Comparison of ENCODE assay signal across 7 cellular contexts in genomic region chr10:102669206-102670064, GRCh38. TPM values are rescaled to one million over a fixed set of nuclear protein-coding genes. Genes with fewer than 3 reads are reported as not detected.
A peak's percentile ranks its signal among the peaks of the same experiment; 100 is the strongest.
DNase-seq lines count a peak whose midpoint lies in the region; ATAC-seq and TF ChIP-seq lines count a peak whose summit lies in the region.

No MANE protein-coding gene starts in this region.

- H3K4me1 ChIP-seq in right cardiac atrium (ENCODE audit: control insufficient read depth, insufficient read depth, low read length) (peaks cover 12% of the 10 kb centered on the region), thymus (ENCODE audit: control insufficient read depth, insufficient read depth, low read length) (peaks cover 53% of the 10 kb centered on the region), colonic mucosa (peaks cover 6% of the 10 kb centered on the region)

- H3K27me3 ChIP-seq in right cardiac atrium (ENCODE audit: control insufficient read depth, insufficient read depth) (no peaks in the 10 kb centered on the region), thymus (ENCODE audit: control insufficient read depth, insufficient read depth) (no peaks in the 10 kb centered on the region), colonic mucosa (no peaks in the 10 kb centered on the region)

- intact Hi-C loops in right cardiac atrium (cut with DNase I) (loop anchor here in 1 of 4 donors (5.0 kb wide), 1 partner anchor 43 kb away; the partner anchor contains the start of genes ARL3 and SFXN2), colonic mucosa (cut with DNase I) (no loop called here)

- no peak for TF ChIP-seq CTCF in colonic mucosa (IDR thresholded peaks at IDR 0.05)

- H3K9me3 ChIP-seq in right cardiac atrium (ENCODE audit: control insufficient read depth, low read length) (no peaks in the 10 kb centered on the region), thymus (ENCODE audit: control insufficient read depth) (no peaks in the 10 kb centered on the region), colonic mucosa (no peaks in the 10 kb centered on the region)

- DNase-seq in HCEC 1CT (peak; percentile 53), T1000 (lab: John Stamatoyannopoulos, UW) (peak; percentile 35), right cardiac atrium (peak; percentile 57 to 78 (median 76)), NCI-H2081 treated with DMSO at 0.1 percent for 48 hours (lab: John Stamatoyannopoulos, UW) (no peak), colonic mucosa (no peak), GOT3 (lab: John Stamatoyannopoulos, UW) (no peak)

- peak overlapping the region; percentile 88 for H3K27ac ChIP-seq in right cardiac atrium (ENCODE audit: low read length)
- H3K27ac ChIP-seq in thymus (ENCODE audit: low read depth), result peak overlapping the region; percentile 55
- H3K27ac ChIP-seq in colonic mucosa, result no peak overlapping the region

- no peaks in the 10 kb centered on the region for H3K36me3 ChIP-seq in thymus (ENCODE audit: control insufficient read depth, insufficient read depth)
- H3K36me3 ChIP-seq in colonic mucosa, result no peaks in the 10 kb centered on the region

- peak; percentile 73 for ATAC-seq in right cardiac atrium

- peak overlapping the region in 1 of 2 donors; percentile 55 for H3K9ac ChIP-seq in colonic mucosa (ENCODE audit: low read depth in 2 of 2, low read length in 2 of 2)

- WGBS in right cardiac atrium, result 60% methylated on average over 7 of the region's 7 CpGs
- WGBS in thymus, result 92% methylated on average over 7 of the region's 7 CpGs

- H3K4me3 ChIP-seq in right cardiac atrium (ENCODE audit: low read length) (no peak overlapping the region), thymus (ENCODE audit: low read length) (no peak overlapping the region), colonic mucosa (no peak overlapping the region)

RNA-seq across cellular contexts. Expression of gene TRIM8, which starts 25.2 kb away (rescaled TPM):
- total RNA-seq in right cardiac atrium (100 to 1,000 TPM; 104 to 120 (median 109) TPM), colonic mucosa (10 to 100 TPM; 64.9 to 79.6 TPM)
- polyA plus RNA-seq in right cardiac atrium (71.4 TPM), thymus (65.5 TPM)

RNA-seq across cellular contexts. Expression of gene ARL3, which starts 44.8 kb away (rescaled TPM):
- total RNA-seq in right cardiac atrium (10 to 100 TPM; 13.0 to 18.3 (median 14.9) TPM), colonic mucosa (1 to 10 TPM; 4.8 to 5.6 TPM)
- polyA plus RNA-seq in right cardiac atrium (16.3 TPM), thymus (8.3 TPM)

RNA-seq across cellular contexts. Expression of gene SFXN2, which starts 45.0 kb away (rescaled TPM):
- 1 to 10 TPM; 1.8 to 4.8 (median 2.4) TPM for total RNA-seq in right cardiac atrium
- 1.8 TPM for polyA plus RNA-seq in right cardiac atrium
- 10.8 TPM for polyA plus RNA-seq in thymus
- 10 to 100 TPM in 1 of 2 donors, 1 to 10 TPM in 1; 9.7 to 27.6 TPM for total RNA-seq in colonic mucosa

Comparison
In these comparisons a context has a peak if more than half of its experiments do, and no peak if none do; other contexts are left out.
1. DNase-seq: peak in HCEC 1CT (single experiment), T1000 (single experiment) and right cardiac atrium (3 of 3); none in NCI-H2081 treated with DMSO at 0.1 percent for 48 hours (single experiment), colonic mucosa (single experiment) and GOT3 (single experiment).